ENCODE assay signal across 13 cellular contexts in genomic region chr1:98897479-98897878, GRCh38.
DNase-seq lines count a peak whose midpoint lies in the region; ATAC-seq and TF ChIP-seq lines count a peak whose summit lies in the region.
"Had no signal": no experiment of that assay in that cellular context is flagged by ENCODE, and none has a peak within 500 bp of the region (broad histone marks: within the 10 kb centered on the region; RNA-seq: fewer than 3 reads in every experiment).

No MANE protein-coding gene starts in this region.

- H3K4me2 ChIP-seq in SK-N-SH = no peak overlapping the region

- POLR2A ChIA-PET in naive thymus-derived CD8-positive, alpha-beta T cell (lab: Charles Lee) = no interaction called here
- POLR2A ChIA-PET in SK-N-SH (lab: Yijun Ruan, JAX) = no interaction called here

- H2AFZ ChIP-seq in SK-N-SH (ENCODE audit: low read depth) = no peak overlapping the region

- H3K4me1 ChIP-seq in SK-N-SH (ENCODE audit: control insufficient read depth in 1 of 2, insufficient read depth in 2 of 2, low read depth in 1 of 2, low read length in 1 of 2) = no peaks in the 10 kb centered on the region; a peak in 1 of 4 replicates

- H3K27ac ChIP-seq in SK-N-SH (ENCODE audit: low read depth in 2 of 2, low read length in 1 of 2) = no peak overlapping the region

- H3K9me3 Mint-ChIP-seq in naive thymus-derived CD8-positive, alpha-beta T cell = peaks cover 4 to 18% (median 10%) of the 10 kb centered on the region in 9 donors

- H3K9me3 ChIP-seq in SK-N-SH = no peaks in the 10 kb centered on the region

- H3K4me3 Mint-ChIP-seq in naive thymus-derived CD8-positive, alpha-beta T cell = peak overlapping the region in 1 of 10 donors; percentile 24
- H3K4me3 Mint-ChIP-seq: B cell; CD4-positive, alpha-beta T cell had no signal

- no peak for TF ChIP-seq EP300 in SK-N-SH (IDR thresholded peaks at IDR 0.05; ENCODE audit: borderline replicate concordance in 1 of 2, low read depth in 1 of 2, low read length in 1 of 2)

- no peaks in the 10 kb centered on the region for H3K27me3 ChIP-seq in SK-N-SH (ENCODE audit: insufficient read depth)

- H3K36me3 ChIP-seq in SK-N-SH (replicated peaks in 1 of 2; ENCODE audit: control insufficient read depth in 1 of 2, insufficient read depth in 2 of 2, low read length in 1 of 2) = no peaks in the 10 kb centered on the region

- 98% methylated on average over 2 of the region's 2 CpGs for WGBS in SK-N-SH (ENCODE audit: low lambda C conversion rate)

- H3K27ac Mint-ChIP-seq in naive thymus-derived CD8-positive, alpha-beta T cell = peak overlapping the region in 1 of 10 donors; percentile 47
- H3K27ac Mint-ChIP-seq: B cell; CD4-positive, alpha-beta T cell had no signal

- H3K9ac ChIP-seq in SK-N-SH = no peak overlapping the region

- H3K79me2 ChIP-seq in SK-N-SH (ENCODE audit: insufficient read depth) = no peaks in the 10 kb centered on the region

- CTCF ChIA-PET in SK-N-SH (lab: Yijun Ruan, JAX) = interaction anchor here (0.8 to 1.4 kb wide), 4 partner anchors 9 to 28 kb away, joined by 3 to 5 read pairs (median 3); no protein-coding TSS in a partner anchor

- H3K4me3 ChIP-seq in Jurkat, Clone E6-1 (ENCODE audit: low read length) = no peak overlapping the region
- H3K4me3 ChIP-seq in SK-N-SH (ENCODE audit: low read depth in 2 of 2, low read length in 1 of 2) = no peak overlapping the region

- no peaks in the 10 kb centered on the region for H3K9me2 ChIP-seq in SK-N-SH

- DNase-seq in NCI-H748 (lab: John Stamatoyannopoulos, UW; ENCODE audit: unreplicated experiment) (peak; percentile 3), NCI-H748 treated with DMSO at 0.1 percent for 48 hours (lab: John Stamatoyannopoulos, UW) (no peak), SHP77 (lab: John Stamatoyannopoulos, UW) (peak; percentile 19 to 31), SK-N-SH (no peak)
- peak; percentile 54 for DNase-seq in Jurkat, Clone E6-1 (ENCODE audit: low read depth, low spot score)
- peak in 4 of 10 donors; percentile 19 to 56 (median 34) for DNase-seq in naive thymus-derived CD8-positive, alpha-beta T cell
- DNase-seq in stimulated activated CD4-positive, alpha-beta T cell treated with anti-CD3 and anti-CD28 coated beads, Interleukin-4, amount 100 ng/mL, for 24 hours = no peak
- DNase-seq: C1 segment of cervical spinal cord; Calu3; CD4-positive, alpha-beta T cell; DMS 273 treated with DMSO at 0.1 percent for 48 hours; HCEC 1CT had no signal

- H4K20me1 ChIP-seq in SK-N-SH (ENCODE audit: insufficient read depth) = no peaks in the 10 kb centered on the region

- H3K4me1 Mint-ChIP-seq in naive thymus-derived CD8-positive, alpha-beta T cell = peaks cover 3 to 15% (median 9%) of the 10 kb centered on the region in 4 donors
- H3K4me1 Mint-ChIP-seq: B cell had no signal

- H3K36me3 Mint-ChIP-seq in naive thymus-derived CD8-positive, alpha-beta T cell = peaks cover 0 to 13% (median 12%) of the 10 kb centered on the region in 3 donors

- H3F3A ChIP-seq in SK-N-SH (replicated peaks; ENCODE audit: insufficient read depth) = no peaks in the 10 kb centered on the region

- no peak for TF ChIP-seq RAD21 in SK-N-SH (IDR thresholded peaks at IDR 0.05; ENCODE audit: low read length)

- no peak for TF ChIP-seq CTCF in SK-N-SH (IDR thresholded peaks at IDR 0.05)

- peak; percentile 70 to 84 for ATAC-seq in naive thymus-derived CD8-positive, alpha-beta T cell

- no peaks in the 10 kb centered on the region for H3K27me3 Mint-ChIP-seq in naive thymus-derived CD8-positive, alpha-beta T cell
- H3K27me3 Mint-ChIP-seq: B cell; CD4-positive, alpha-beta T cell had no signal

TF ChIP-seq in SK-N-SH, 30 proteins besides CTCF, POLR2A, EP300 and RAD21:
- no peak for TF ChIP-seq SIN3A (IDR thresholded peaks at IDR 0.05; ENCODE audit: borderline replicate concordance, low read depth, low read length)
- no peak for TF ChIP-seq IRF3 (IDR thresholded peaks at IDR 0.05; ENCODE audit: low read depth, low read length)

Comparison
In these comparisons a context has a peak if more than half of its experiments do, and no peak if none do; other contexts are left out.
1. DNase-seq: peak in NCI-H748 (single experiment), Jurkat, Clone E6-1 (single experiment) and SHP77 (2 of 2); none in NCI-H748 treated with DMSO at 0.1 percent for 48 hours (single experiment), SK-N-SH (single experiment) and stimulated activated CD4-positive, alpha-beta T cell treated with anti-CD3 and anti-CD28 coated beads, Interleukin-4, amount 100 ng/mL, for 24 hours (single experiment).